In the genomic region with DNA sequence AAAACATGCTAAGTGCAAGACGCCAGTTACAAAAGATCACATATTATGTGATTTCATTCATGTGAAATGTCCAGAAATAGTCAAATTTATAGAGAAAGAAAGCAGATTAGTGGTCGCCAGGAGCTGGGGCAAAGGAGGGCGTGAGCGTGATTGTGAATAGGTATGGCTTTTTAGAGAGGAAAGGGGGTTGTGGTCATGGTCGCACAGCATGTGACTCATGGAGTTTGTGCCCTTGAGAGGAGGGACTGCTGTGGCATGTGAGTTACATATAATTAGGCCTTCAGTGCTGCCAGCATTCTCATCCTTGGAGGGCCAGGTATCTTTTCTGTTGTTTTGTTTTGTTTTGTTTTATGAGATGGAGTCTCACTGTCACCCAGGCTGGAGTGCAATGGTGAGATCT, we compare ENCODE assay signal across 1 cellular context.
TF ChIP-seq lines count a peak whose summit lies in the region.

No MANE protein-coding gene starts in this region.

TF ChIP-seq in HepG2, 621 proteins besides CTCF, POLR2A, EP300 and RAD21:
- TF ChIP-seq CENPT (CRISPR knock-in tag; IDR thresholded peaks at IDR 0.05; ENCODE audit: low read depth) (no peak), TMF1 (CRISPR knock-in tag; IDR thresholded peaks at IDR 0.05; ENCODE audit: low read depth) (no peak), ZKSCAN5 (CRISPR knock-in tag; IDR thresholded peaks at IDR 0.05) (no peak), TGIF2 (CRISPR knock-in tag; IDR thresholded peaks at IDR 0.05) (no peak), ADNP (CRISPR knock-in tag; IDR thresholded peaks at IDR 0.05) (no peak), ESRRA (CRISPR knock-in tag; IDR thresholded peaks at IDR 0.05; ENCODE audit: low read depth) (no peak), TRIM22 (IDR thresholded peaks at IDR 0.05) (no peak), ZNF574 (CRISPR knock-in tag; IDR thresholded peaks at IDR 0.05) (no peak), FOXP4 (CRISPR knock-in tag; IDR thresholded peaks at IDR 0.05) (no peak), NFE2L1 (CRISPR knock-in tag; IDR thresholded peaks at IDR 0.05; ENCODE audit: borderline replicate concordance) (no peak), ATF6 (CRISPR knock-in tag; conservative IDR thresholded peaks at IDR 0.05) (no peak), ZNF530 (CRISPR knock-in tag; IDR thresholded peaks at IDR 0.05; ENCODE audit: low read depth) (no peak), ZNF766 (CRISPR knock-in tag; IDR thresholded peaks at IDR 0.05; ENCODE audit: borderline replicate concordance) (no peak), SNAPC2 (CRISPR knock-in tag; IDR thresholded peaks at IDR 0.05) (no peak), CBX5 (CRISPR knock-in tag; IDR thresholded peaks at IDR 0.05; ENCODE audit: borderline replicate concordance) (no peak), AKAP8 (CRISPR knock-in tag; IDR thresholded peaks at IDR 0.05) (no peak), MTA1 (CRISPR knock-in tag; IDR thresholded peaks at IDR 0.05; ENCODE audit: borderline replicate concordance) (no peak)
- TF ChIP-seq, protein P1, sequence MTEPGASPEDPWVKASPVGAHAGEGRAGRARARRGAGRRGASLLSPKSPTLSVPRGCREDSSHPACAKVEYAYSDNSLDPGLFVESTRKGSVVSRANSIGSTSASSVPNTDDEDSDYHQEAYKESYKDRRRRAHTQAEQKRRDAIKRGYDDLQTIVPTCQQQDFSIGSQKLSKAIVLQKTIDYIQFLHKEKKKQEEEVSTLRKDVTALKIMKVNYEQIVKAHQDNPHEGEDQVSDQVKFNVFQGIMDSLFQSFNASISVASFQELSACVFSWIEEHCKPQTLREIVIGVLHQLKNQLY (CRISPR knock-in tag; IDR thresholded peaks at IDR 0.05): no peak
- TF ChIP-seq, protein P2, sequence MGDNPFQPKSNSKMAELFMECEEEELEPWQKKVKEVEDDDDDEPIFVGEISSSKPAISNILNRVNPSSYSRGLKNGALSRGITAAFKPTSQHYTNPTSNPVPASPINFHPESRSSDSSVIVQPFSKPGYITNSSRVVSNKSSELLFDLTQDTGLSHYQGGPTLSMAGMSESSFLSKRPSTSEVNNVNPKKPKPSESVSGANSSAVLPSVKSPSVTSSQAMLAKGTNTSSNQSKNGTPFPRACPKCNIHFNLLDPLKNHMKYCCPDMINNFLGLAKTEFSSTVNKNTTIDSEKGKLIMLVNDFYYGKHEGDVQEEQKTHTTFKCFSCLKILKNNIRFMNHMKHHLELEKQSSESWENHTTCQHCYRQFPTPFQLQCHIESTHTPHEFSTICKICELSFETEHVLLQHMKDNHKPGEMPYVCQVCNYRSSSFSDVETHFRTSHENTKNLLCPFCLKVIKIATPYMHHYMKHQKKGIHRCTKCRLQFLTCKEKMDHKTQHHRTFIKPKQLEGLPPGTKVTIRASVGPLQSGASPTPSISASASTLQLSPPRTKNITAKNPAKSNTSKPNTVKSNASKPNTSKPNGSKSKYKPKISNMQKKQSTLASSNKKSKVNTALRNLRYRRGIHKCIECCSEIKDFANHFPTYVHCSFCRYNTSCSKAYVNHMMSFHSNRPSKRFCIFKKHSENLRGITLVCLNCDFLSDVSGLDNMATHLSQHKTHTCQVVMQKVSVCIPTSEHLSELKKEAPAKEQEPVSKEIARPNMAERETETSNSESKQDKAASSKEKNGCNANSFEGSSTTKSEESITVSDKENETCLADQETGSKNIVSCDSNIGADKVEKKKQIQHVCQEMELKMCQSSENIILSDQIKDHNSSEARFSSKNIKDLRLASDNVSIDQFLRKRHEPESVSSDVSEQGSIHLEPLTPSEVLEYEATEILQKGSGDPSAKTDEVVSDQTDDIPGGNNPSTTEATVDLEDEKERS (CRISPR knock-in tag; IDR thresholded peaks at IDR 0.05): no peak
- TF ChIP-seq, protein P3, sequence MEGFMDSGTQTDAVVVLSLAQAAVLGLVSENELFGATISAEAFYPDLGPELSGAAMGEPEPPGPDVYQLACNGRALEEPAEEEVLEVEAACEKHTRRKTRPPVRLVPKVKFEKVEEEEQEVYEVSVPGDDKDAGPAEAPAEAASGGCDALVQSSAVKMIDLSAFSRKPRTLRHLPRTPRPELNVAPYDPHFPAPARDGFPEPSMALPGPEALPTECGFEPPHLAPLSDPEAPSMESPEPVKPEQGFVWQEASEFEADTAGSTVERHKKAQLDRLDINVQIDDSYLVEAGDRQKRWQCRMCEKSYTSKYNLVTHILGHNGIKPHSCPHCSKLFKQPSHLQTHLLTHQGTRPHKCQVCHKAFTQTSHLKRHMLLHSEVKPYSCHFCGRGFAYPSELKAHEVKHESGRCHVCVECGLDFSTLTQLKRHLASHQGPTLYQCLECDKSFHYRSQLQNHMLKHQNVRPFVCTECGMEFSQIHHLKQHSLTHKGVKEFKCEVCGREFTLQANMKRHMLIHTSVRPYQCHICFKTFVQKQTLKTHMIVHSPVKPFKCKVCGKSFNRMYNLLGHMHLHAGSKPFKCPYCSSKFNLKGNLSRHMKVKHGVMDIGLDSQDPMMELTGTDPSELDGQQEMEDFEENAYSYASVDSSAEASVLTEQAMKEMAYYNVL (CRISPR knock-in tag; IDR thresholded peaks at IDR 0.05; ENCODE audit: borderline replicate concordance): no peak
